In genomic region chr22:23245799-23246136, GRCh38 we compare ENCODE assay signal across 1 cellular context.
TF ChIP-seq lines count a peak whose summit lies in the region.

No MANE protein-coding gene starts in this region.

TF ChIP-seq in H1, 55 proteins besides CTCF, POLR2A, EP300 and RAD21 (continued from another document):
- no peak for TF ChIP-seq CHD7 (IDR thresholded peaks at IDR 0.05; ENCODE audit: insufficient replicate concordance, low read length)
- no peak for TF ChIP-seq SIX5 (IDR thresholded peaks at IDR 0.05; ENCODE audit: low read depth, low read length)
- TF ChIP-seq RNF2 (IDR thresholded peaks at IDR 0.05; ENCODE audit: borderline replicate concordance, low read depth, low read length, missing control alignments, poor library complexity, severe bottlenecking): no peak
- TF ChIP-seq BRCA1 (IDR thresholded peaks at IDR 0.05; ENCODE audit: low read depth, low read length): no peak
- TF ChIP-seq ATF2 (IDR thresholded peaks at IDR 0.05; ENCODE audit: low read length): no peak
- no peak for TF ChIP-seq RBBP5 (IDR thresholded peaks at IDR 0.05; ENCODE audit: borderline replicate concordance, low read depth, low read length)
- TF ChIP-seq CHD2 (IDR thresholded peaks at IDR 0.05; ENCODE audit: low read length): no peak
TF ChIP-seq in H1: peak in this region for 0.
